Comparison of ENCODE assay signal across 26 cellular contexts in genomic region chr2:178811901-178812300, GRCh38. TPM values are rescaled to one million over a fixed set of nuclear protein-coding genes. Genes with fewer than 3 reads are reported as not detected.
"Had no signal": no experiment of that assay in that cellular context is flagged by ENCODE, and none has a peak within 500 bp of the region (broad histone marks: within the 10 kb centered on the region; RNA-seq: fewer than 3 reads in every experiment).

No MANE protein-coding gene starts in this region.

- H3K4me3 Mint-ChIP-seq: memory B cell; natural killer cell; stimulated activated effector memory CD8-positive, alpha-beta T cell treated with anti-CD3 and anti-CD28 coated beads, Interleukin-12 subunit alpha, Interleukin-12 subunit beta, amount 100 ng/mL, for 72 hours; type B pancreatic cell had no signal

- H3K27me3 ChIP-seq: esophagus muscularis mucosa, gastroesophageal sphincter, heart left ventricle, hepatocyte, ovary, stomach, tibial artery had no signal

- H3K79me2 ChIP-seq: hepatocyte had no signal

- H3K9me3 ChIP-seq: esophagus muscularis mucosa, gastroesophageal sphincter, heart left ventricle, ovary, stomach, tibial artery had no signal

- H3K4me3 ChIP-seq: coronary artery, esophagus muscularis mucosa, gastroesophageal sphincter, heart left ventricle, hepatocyte, lung, ovary, smooth muscle cell, stomach, tibial artery had no signal

- H3K27ac ChIP-seq: esophagus muscularis mucosa, foreskin keratinocyte, gastroesophageal sphincter, hepatocyte, ovary, stomach, tibial artery had no signal

- FAIRE-seq: endothelial cell of umbilical vein, kidney had no signal

- H3K4me1 Mint-ChIP-seq: memory B cell; natural killer cell; stimulated activated effector memory CD8-positive, alpha-beta T cell treated with anti-CD3 and anti-CD28 coated beads, Interleukin-12 subunit alpha, Interleukin-12 subunit beta, amount 100 ng/mL, for 72 hours had no signal

- H3K36me3 ChIP-seq: esophagus muscularis mucosa, gastroesophageal sphincter, ovary, stomach, tibial artery had no signal

- H3K4me1 ChIP-seq: esophagus muscularis mucosa, foreskin keratinocyte, tibial artery had no signal

- H3K36me3 Mint-ChIP-seq: natural killer cell; stimulated activated effector memory CD8-positive, alpha-beta T cell treated with anti-CD3 and anti-CD28 coated beads, Interleukin-12 subunit alpha, Interleukin-12 subunit beta, amount 100 ng/mL, for 72 hours; type B pancreatic cell had no signal

- DNase-seq: dermis blood vessel endothelial cell; effector memory CD4-positive, alpha-beta T cell; foreskin keratinocyte; heart left ventricle; kidney; natural killer cell; occipital lobe; ovary; posterior cingulate gyrus; stimulated activated CD4-positive, alpha-beta T cell treated with anti-CD3 and anti-CD28 coated beads, Interleukin-2, amount 100 ng/mL, for 24 hours; stimulated activated CD4-positive, alpha-beta T cell treated with anti-CD3 and anti-CD28 coated beads, Interleukin-4, amount 100 ng/mL, for 24 hours; stimulated activated naive CD4-positive, alpha-beta T cell treated with Interleukin-2 at 50 U/mL for 16 hours; stomach; tibial artery had no signal

- H3K4me2 ChIP-seq: hepatocyte, smooth muscle cell had no signal

- ATAC-seq: foreskin keratinocyte; gastroesophageal sphincter; heart left ventricle; left lobe of liver; natural killer cell; sciatic nerve; stimulated activated effector memory CD8-positive, alpha-beta T cell treated with anti-CD3 and anti-CD28 coated beads, Interleukin-12 subunit alpha, Interleukin-12 subunit beta, amount 100 ng/mL, for 72 hours had no signal

- H3K27ac Mint-ChIP-seq: memory B cell; natural killer cell; stimulated activated effector memory CD8-positive, alpha-beta T cell treated with anti-CD3 and anti-CD28 coated beads, Interleukin-12 subunit alpha, Interleukin-12 subunit beta, amount 100 ng/mL, for 72 hours; type B pancreatic cell had no signal

- H3K9me3 Mint-ChIP-seq: memory B cell; natural killer cell; stimulated activated effector memory CD8-positive, alpha-beta T cell treated with anti-CD3 and anti-CD28 coated beads, Interleukin-12 subunit alpha, Interleukin-12 subunit beta, amount 100 ng/mL, for 72 hours; type B pancreatic cell had no signal

- H2AFZ ChIP-seq: hepatocyte had no signal

- H3K27me3 Mint-ChIP-seq: memory B cell had no signal

RNA-seq across cellular contexts. Expression of gene TTN, which starts 4.7 kb away (rescaled TPM):
- total RNA-seq: foreskin keratinocyte, smooth muscle cell had no signal
